Comparison of ENCODE assay signal across 11 cellular contexts in the genomic region with DNA sequence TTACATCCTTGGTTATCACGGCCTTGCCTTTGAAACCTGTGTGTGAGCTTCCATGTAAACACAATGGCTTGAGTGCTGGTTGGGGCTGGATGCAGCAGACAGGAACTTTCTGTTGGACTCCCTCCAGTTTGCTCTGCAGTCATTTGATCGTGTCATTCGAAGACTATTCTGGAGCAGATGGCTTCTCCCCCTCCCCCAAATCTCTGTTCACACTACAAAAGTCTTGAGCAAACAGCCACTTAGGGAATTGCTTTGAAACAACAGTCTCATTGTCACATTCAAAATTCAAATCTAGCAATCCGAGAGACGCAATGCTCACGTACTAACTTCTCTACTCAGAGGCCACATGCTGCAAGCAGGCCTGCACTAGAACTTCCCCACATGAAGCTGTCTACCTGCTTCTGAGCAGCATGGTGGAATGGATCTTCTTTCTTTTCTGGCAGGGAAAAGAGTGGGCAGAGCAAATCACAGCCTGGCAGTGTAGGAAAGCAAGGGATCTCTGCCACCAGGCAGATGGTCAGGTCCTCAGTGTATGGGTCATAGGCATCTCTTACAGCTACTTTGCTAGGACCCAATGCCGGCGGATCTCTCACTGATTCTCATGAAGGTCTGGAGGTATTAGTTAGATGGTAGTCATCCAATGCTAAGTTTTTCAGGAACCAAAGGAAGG.
DNase-seq lines count a peak whose midpoint lies in the region; TF ChIP-seq lines count a peak whose summit lies in the region.
"Had no signal": no experiment of that assay in that cellular context is flagged by ENCODE, and none has a peak within 500 bp of the region (broad histone marks: within the 10 kb centered on the region; RNA-seq: fewer than 3 reads in every experiment).

No MANE protein-coding gene starts in this region.

- TF ChIP-seq CTCF in fibroblast of lung (conservative IDR thresholded peaks at IDR 0.05 in 1 of 2, IDR thresholded peaks at IDR 0.05 in 1 of 2; ENCODE audit: low read depth in 1 of 2, low read length in 2 of 2), result no peak
- TF ChIP-seq CTCF in osteoblast (IDR thresholded peaks at IDR 0.05; ENCODE audit: extremely low read depth, low read depth, low read length), result no peak
- TF ChIP-seq CTCF in ovary (IDR thresholded peaks at IDR 0.05), result no peak

- in situ Hi-C loops in GM23248 (cut with MboI), result no loop called here

- peak overlapping the region; percentile 68 for H2AFZ ChIP-seq in GM23248
- no peak overlapping the region for H2AFZ ChIP-seq in fibroblast of lung (ENCODE audit: low read length)
- H2AFZ ChIP-seq in osteoblast (ENCODE audit: low read length), result peak overlapping the region; percentile 53

- TF ChIP-seq EP300 in ovary (IDR thresholded peaks at IDR 0.05), result no peak

- no peak overlapping the region for H3K4me3 Mint-ChIP-seq in activated T-helper 1 cell treated with anti-CD3 and anti-CD28 coated beads, Interleukin-12 subunit alpha, Interleukin-12 subunit beta, Interleukin-2, Interleukin-4 antibody, amounts not matched to agents 30 ng/mL and 10 ng/mL and 1 ng/mL, durations not matched to agents 14 hours and 24 hours and 36 hours
- no peak overlapping the region for H3K4me3 Mint-ChIP-seq in T-helper 2 cell treated with Interferon-gamma antibody and Interleukin-4, amounts not matched to agents 5 μg/mL and 100 μg/mL, for 36 hours

- 56 to 58% methylated on average over 8 of the region's 8 CpGs for WGBS in GM23248 (ENCODE audit: low coverage in 1 of 2, low lambda C conversion rate in 2 of 2, missing lambda C conversion rate in 2 of 2), 2 experiments
- 68 to 79% (median 71%) methylated on average over 8 of the region's 8 CpGs for WGBS in ovary, 3 donors

- H3K9ac ChIP-seq in GM23248, result no peak overlapping the region
- H3K9ac ChIP-seq in fibroblast of lung (ENCODE audit: insufficient read depth, low read length), result no peak overlapping the region

- no peak for TF ChIP-seq POLR2A in ovary (IDR thresholded peaks at IDR 0.05)

- intact Hi-C loops in activated T-helper 1 cell treated with anti-CD3 and anti-CD28 coated beads, Interleukin-12 subunit alpha, Interleukin-12 subunit beta, Interleukin-2, Interleukin-4 antibody, amounts not matched to agents 30 ng/mL and 10 ng/mL and 1 ng/mL, durations not matched to agents 14 hours and 24 hours and 36 hours (cut with micrococcal nuclease), result no loop called here
- intact Hi-C loops in ovary (cut with DNase I), result no loop called here

- no peaks in the 10 kb centered on the region for H3K9me3 Mint-ChIP-seq in activated T-helper 1 cell treated with anti-CD3 and anti-CD28 coated beads, Interleukin-12 subunit alpha, Interleukin-12 subunit beta, Interleukin-2, Interleukin-4 antibody, amounts not matched to agents 30 ng/mL and 10 ng/mL and 1 ng/mL, durations not matched to agents 14 hours and 24 hours and 36 hours
- H3K9me3 Mint-ChIP-seq in T-helper 2 cell treated with Interferon-gamma antibody and Interleukin-4, amounts not matched to agents 5 μg/mL and 100 μg/mL, for 36 hours, result no peaks in the 10 kb centered on the region

- H3K27me3 ChIP-seq in GM23248 (replicated peaks; ENCODE audit: insufficient read depth), result no peaks in the 10 kb centered on the region
- no peaks in the 10 kb centered on the region for H3K27me3 ChIP-seq in fibroblast of lung (ENCODE audit: control insufficient read depth, insufficient read depth, low read length)
- H3K27me3 ChIP-seq in osteoblast (ENCODE audit: insufficient read depth, low read length), result no peaks in the 10 kb centered on the region
- H3K27me3 ChIP-seq in ovary, result no peaks in the 10 kb centered on the region

- H4K20me1 ChIP-seq in GM23248 (ENCODE audit: insufficient read depth) (no peaks in the 10 kb centered on the region), fibroblast of lung (ENCODE audit: control insufficient read depth, extremely low read depth, insufficient read depth, low read length) (no peaks in the 10 kb centered on the region), osteoblast (ENCODE audit: insufficient read depth, low read length) (no peaks in the 10 kb centered on the region)

- H3K4me3 ChIP-seq in GM23248, result no peak overlapping the region
- H3K4me3 ChIP-seq in fibroblast of lung (replicated peaks in 1 of 4; ENCODE audit: control extremely low read depth in 1 of 4, insufficient read depth in 1 of 4, low read depth in 3 of 4, low read length in 4 of 4), result no peak overlapping the region
- no peak overlapping the region for H3K4me3 ChIP-seq in osteoblast (ENCODE audit: insufficient read depth, low read length)
- no peak overlapping the region for H3K4me3 ChIP-seq in ovary
- H3K4me3 ChIP-seq: thoracic aorta had no signal

- H3K36me3 Mint-ChIP-seq in activated T-helper 1 cell treated with anti-CD3 and anti-CD28 coated beads, Interleukin-12 subunit alpha, Interleukin-12 subunit beta, Interleukin-2, Interleukin-4 antibody, amounts not matched to agents 30 ng/mL and 10 ng/mL and 1 ng/mL, durations not matched to agents 14 hours and 24 hours and 36 hours (ENCODE audit: low read depth), result no peaks in the 10 kb centered on the region
- no peaks in the 10 kb centered on the region for H3K36me3 Mint-ChIP-seq in T-helper 2 cell treated with Interferon-gamma antibody and Interleukin-4, amounts not matched to agents 5 μg/mL and 100 μg/mL, for 36 hours (ENCODE audit: low read depth)

- H3K4me2 ChIP-seq in GM23248 (ENCODE audit: unreplicated experiment), result peak overlapping the region; percentile 20
- no peak overlapping the region for H3K4me2 ChIP-seq in fibroblast of lung (ENCODE audit: extremely low read depth, insufficient read depth, low read length)
- H3K4me2 ChIP-seq in osteoblast (ENCODE audit: insufficient read depth, low read length), result no peak overlapping the region

- no peaks in the 10 kb centered on the region for H3K36me3 ChIP-seq in GM23248 (ENCODE audit: low read depth)
- H3K36me3 ChIP-seq in fibroblast of lung (ENCODE audit: control insufficient read depth, insufficient read depth, low read length), result no peaks in the 10 kb centered on the region
- H3K36me3 ChIP-seq in osteoblast (ENCODE audit: insufficient read depth, low read length), result no peaks in the 10 kb centered on the region
- H3K36me3 ChIP-seq in ovary, result no peaks in the 10 kb centered on the region
- H3K36me3 ChIP-seq: thoracic aorta had no signal

- H3K9me3 ChIP-seq in GM23248 (ENCODE audit: low read depth), result no peaks in the 10 kb centered on the region
- no peaks in the 10 kb centered on the region for H3K9me3 ChIP-seq in fibroblast of lung (ENCODE audit: control insufficient read depth, insufficient read depth, low read depth, low read length)
- no peaks in the 10 kb centered on the region for H3K9me3 ChIP-seq in osteoblast (ENCODE audit: low read depth, low read length)
- no peaks in the 10 kb centered on the region for H3K9me3 ChIP-seq in ovary
- H3K9me3 ChIP-seq: thoracic aorta had no signal

- H3K27ac ChIP-seq in GM23248 (peak overlapping the region; percentile 7), fibroblast of lung (ENCODE audit: insufficient read depth, low read length) (no peak overlapping the region), osteoblast (ENCODE audit: low read depth, low read length) (no peak overlapping the region), ovary (no peak overlapping the region)
- H3K27ac ChIP-seq: thoracic aorta had no signal

- no peaks in the 10 kb centered on the region for H3K9me2 ChIP-seq in GM23248 (ENCODE audit: insufficient read depth)

- peaks cover 24% of the 10 kb centered on the region for H3F3A ChIP-seq in GM23248 (ENCODE audit: insufficient read depth)

- DNase-seq in GM23248 (peak; percentile 67), NCI-H82 treated with DMSO at 0.1 percent for 48 hours (lab: John Stamatoyannopoulos, UW; ENCODE audit: unreplicated experiment) (peak; percentile 35), fibroblast of lung (ENCODE audit: low read depth in 2 of 2) (peak; percentile 45 to 77), osteoblast (ENCODE audit: insufficient read length, low spot score, missing footprints) (no peak), ovary (no peak)
- no peak for DNase-seq in activated T-helper 1 cell treated with anti-CD3 and anti-CD28 coated beads, Interleukin-12 subunit alpha, Interleukin-12 subunit beta, Interleukin-2, Interleukin-4 antibody, amounts not matched to agents 30 ng/mL and 10 ng/mL and 1 ng/mL, durations not matched to agents 14 hours and 24 hours and 36 hours (ENCODE audit: low spot score)
- no peak for DNase-seq in T-helper 2 cell treated with Interferon-gamma antibody and Interleukin-4, amounts not matched to agents 5 μg/mL and 100 μg/mL, for 36 hours (ENCODE audit: low spot score)
- no peak for DNase-seq in activated effector memory CD4-positive, alpha-beta T cell treated with Interleukin-2 at 50 U/mL for 16 hours
- DNase-seq: NK-92 treated with Interleukin-12 subunit alpha and Interleukin-12 subunit beta, amount 100 ng/mL, for 24 hours; stimulated activated CD4-positive, alpha-beta T cell treated with anti-CD3 and anti-CD28 coated beads, Interleukin-12 subunit alpha, Interleukin-12 subunit beta, amount 100 ng/mL, for 4 hours had no signal

- peaks cover 2% of the 10 kb centered on the region for H3K27me3 Mint-ChIP-seq in activated T-helper 1 cell treated with anti-CD3 and anti-CD28 coated beads, Interleukin-12 subunit alpha, Interleukin-12 subunit beta, Interleukin-2, Interleukin-4 antibody, amounts not matched to agents 30 ng/mL and 10 ng/mL and 1 ng/mL, durations not matched to agents 14 hours and 24 hours and 36 hours (ENCODE audit: insufficient read depth)
- peaks cover 12% of the 10 kb centered on the region for H3K27me3 Mint-ChIP-seq in T-helper 2 cell treated with Interferon-gamma antibody and Interleukin-4, amounts not matched to agents 5 μg/mL and 100 μg/mL, for 36 hours (ENCODE audit: low read depth)

- H3K4me1 ChIP-seq in GM23248 (ENCODE audit: insufficient read depth), result peaks cover 45% of the 10 kb centered on the region
- peaks cover 32% of the 10 kb centered on the region for H3K4me1 ChIP-seq in fibroblast of lung (ENCODE audit: control insufficient read depth, extremely low read depth, insufficient read depth, low read length)
- H3K4me1 ChIP-seq in osteoblast (ENCODE audit: insufficient read depth, low read length), result peaks cover 42% of the 10 kb centered on the region
- peaks cover 3% of the 10 kb centered on the region for H3K4me1 ChIP-seq in ovary (ENCODE audit: insufficient read depth)

- no peak overlapping the region for H3K27ac Mint-ChIP-seq in activated T-helper 1 cell treated with anti-CD3 and anti-CD28 coated beads, Interleukin-12 subunit alpha, Interleukin-12 subunit beta, Interleukin-2, Interleukin-4 antibody, amounts not matched to agents 30 ng/mL and 10 ng/mL and 1 ng/mL, durations not matched to agents 14 hours and 24 hours and 36 hours
- no peak overlapping the region for H3K27ac Mint-ChIP-seq in T-helper 2 cell treated with Interferon-gamma antibody and Interleukin-4, amounts not matched to agents 5 μg/mL and 100 μg/mL, for 36 hours

- no peaks in the 10 kb centered on the region for H3K4me1 Mint-ChIP-seq in activated T-helper 1 cell treated with anti-CD3 and anti-CD28 coated beads, Interleukin-12 subunit alpha, Interleukin-12 subunit beta, Interleukin-2, Interleukin-4 antibody, amounts not matched to agents 30 ng/mL and 10 ng/mL and 1 ng/mL, durations not matched to agents 14 hours and 24 hours and 36 hours (ENCODE audit: low read depth)
- no peaks in the 10 kb centered on the region for H3K4me1 Mint-ChIP-seq in T-helper 2 cell treated with Interferon-gamma antibody and Interleukin-4, amounts not matched to agents 5 μg/mL and 100 μg/mL, for 36 hours (ENCODE audit: low read depth)

- no peaks in the 10 kb centered on the region for H3K79me2 ChIP-seq in GM23248 (ENCODE audit: insufficient read depth)
- no peaks in the 10 kb centered on the region for H3K79me2 ChIP-seq in fibroblast of lung (ENCODE audit: control insufficient read depth, insufficient read depth, low read length)
- H3K79me2 ChIP-seq in osteoblast (ENCODE audit: insufficient read depth, low read length), result no peaks in the 10 kb centered on the region

Comparison
In these comparisons a context has a peak if more than half of its experiments do, and no peak if none do; other contexts are left out.
1. DNase-seq: peak in GM23248 (single experiment), NCI-H82 treated with DMSO at 0.1 percent for 48 hours (single experiment) and fibroblast of lung (2 of 2); none in osteoblast (single experiment), activated T-helper 1 cell treated with anti-CD3 and anti-CD28 coated beads, Interleukin-12 subunit alpha, Interleukin-12 subunit beta, Interleukin-2, Interleukin-4 antibody, amounts not matched to agents 30 ng/mL and 10 ng/mL and 1 ng/mL, durations not matched to agents 14 hours and 24 hours and 36 hours (single experiment), T-helper 2 cell treated with Interferon-gamma antibody and Interleukin-4, amounts not matched to agents 5 μg/mL and 100 μg/mL, for 36 hours (single experiment), activated effector memory CD4-positive, alpha-beta T cell treated with Interleukin-2 at 50 U/mL for 16 hours (single experiment) and ovary (0 of 5).